ENCODE assay signal across 20 cellular contexts in genomic region chr2:239750045-239750835, GRCh38.
DNase-seq lines count a peak whose midpoint lies in the region; ATAC-seq, FAIRE-seq and TF ChIP-seq lines count a peak whose summit lies in the region.
"Had no signal": no experiment of that assay in that cellular context is flagged by ENCODE, and none has a peak within 500 bp of the region (broad histone marks: within the 10 kb centered on the region; RNA-seq: fewer than 3 reads in every experiment).

No MANE protein-coding gene starts in this region.

- H3K27me3 ChIP-seq in right atrium auricular region (no peaks in the 10 kb centered on the region), bronchial epithelial cell (ENCODE audit: control insufficient read depth, insufficient read depth, low read length) (no peaks in the 10 kb centered on the region)
- H3K27me3 ChIP-seq in BLaER1 treated with 17β-estradiol and CSF1 and Interleukin-3, amounts not matched to agents 10 nM and 100 nM, result no peaks in the 10 kb centered on the region

- no peak overlapping the region for H3K27ac ChIP-seq in right atrium auricular region
- peak overlapping the region in 10 of 11 experiments; percentile 84 to 96 (median 92); a peak in 18 of 22 replicates for H3K27ac ChIP-seq in BLaER1 treated with 17β-estradiol and CSF1 and Interleukin-3, amounts not matched to agents 10 nM and 100 nM
- H3K27ac ChIP-seq: HL-60 had no signal

- H3K4me2 ChIP-seq in BLaER1 treated with 17β-estradiol and CSF1 and Interleukin-3, amounts not matched to agents 10 nM and 100 nM, result peak overlapping the region; percentile 91 to 98 (median 95)
- H3K4me2 ChIP-seq: GM23338 had no signal

- H3K4me1 ChIP-seq in right atrium auricular region, result no peaks in the 10 kb centered on the region
- H3K4me1 ChIP-seq in BLaER1 treated with 17β-estradiol and CSF1 and Interleukin-3, amounts not matched to agents 10 nM and 100 nM, result peaks cover 56 to 74% (median 65%) of the 10 kb centered on the region in 10 experiments
- H3K4me1 ChIP-seq: Caco-2 had no signal

- peak; percentile 36 for FAIRE-seq in bronchial epithelial cell (lab: Jason Lieb, UNC)
- FAIRE-seq: D721Med, H54 had no signal

- H3K36me3 ChIP-seq in right atrium auricular region (no peaks in the 10 kb centered on the region), bronchial epithelial cell (ENCODE audit: control insufficient read depth, insufficient read depth, low read length) (no peaks in the 10 kb centered on the region)
- H3K36me3 ChIP-seq in BLaER1 treated with 17β-estradiol and CSF1 and Interleukin-3, amounts not matched to agents 10 nM and 100 nM, result no peaks in the 10 kb centered on the region

- H3K9ac ChIP-seq in BLaER1 treated with 17β-estradiol and CSF1 and Interleukin-3, amounts not matched to agents 10 nM and 100 nM, result peak overlapping the region in 6 of 11 experiments; percentile 71 to 82 (median 79); a peak in 9 of 22 replicates

- H3K4me3 ChIP-seq in right atrium auricular region, result no peak overlapping the region
- no peak overlapping the region for H3K4me3 ChIP-seq in BLaER1 treated with 17β-estradiol and CSF1 and Interleukin-3, amounts not matched to agents 10 nM and 100 nM
- H3K4me3 ChIP-seq in bronchial epithelial cell (ENCODE audit: low read depth, low read length), result no peak overlapping the region
- H3K4me3 ChIP-seq: GM23338 had no signal

- peak; percentile 58 for DNase-seq in Right ventricle myocardium inferior (ENCODE audit: missing footprints)
- DNase-seq in right atrium auricular region (ENCODE audit: low spot score), result no peak
- no peak for DNase-seq in bronchial epithelial cell (ENCODE audit: low read depth)
- DNase-seq in ecto neural progenitor cell (ENCODE audit: low spot score), result no peak
- DNase-seq in anterior cingulate cortex (lab: John Stamatoyannopoulos, UW), result no peak
- no peak for DNase-seq in NCI-H2196 treated with DMSO at 0.1 percent for 48 hours (lab: John Stamatoyannopoulos, UW; ENCODE audit: unreplicated experiment)
- DNase-seq: 8988T; C1 segment of cervical spinal cord; Caco-2; CD4-positive, CD25-positive, alpha-beta regulatory T cell; CD8-positive, alpha-beta memory T cell; DMS153; DMS79; GF-D8; HCEC 1CT had no signal

- intact Hi-C loops in Right ventricle myocardium inferior (cut with DNase I), result no loop called here

- no peaks in the 10 kb centered on the region for H4K20me1 ChIP-seq in BLaER1 treated with 17β-estradiol and CSF1 and Interleukin-3, amounts not matched to agents 10 nM and 100 nM

- no peaks in the 10 kb centered on the region for H3K9me3 ChIP-seq in right atrium auricular region
- H3K9me3 ChIP-seq in BLaER1 treated with 17β-estradiol and CSF1 and Interleukin-3, amounts not matched to agents 10 nM and 100 nM (replicated peaks in 1 of 11), result no peaks in the 10 kb centered on the region
- H3K9me3 ChIP-seq: Caco-2 had no signal

- TF ChIP-seq CTCF in right atrium auricular region (IDR thresholded peaks at IDR 0.05), result no peak
- no peak for TF ChIP-seq CTCF in bronchial epithelial cell (IDR thresholded peaks at IDR 0.05; ENCODE audit: insufficient read depth, low read length, severe bottlenecking)

- ATAC-seq in Right ventricle myocardium inferior, result no peak
- ATAC-seq: GM23338 had no signal

Comparison
In these comparisons a context has a peak if more than half of its experiments do, and no peak if none do; other contexts are left out.
1. H3K27ac ChIP-seq: peak in BLaER1 treated with 17β-estradiol and CSF1 and Interleukin-3, amounts not matched to agents 10 nM and 100 nM (10 of 11); none in right atrium auricular region (0 of 2).